9 cellular contexts compared by ENCODE assay signal in the genomic region with DNA sequence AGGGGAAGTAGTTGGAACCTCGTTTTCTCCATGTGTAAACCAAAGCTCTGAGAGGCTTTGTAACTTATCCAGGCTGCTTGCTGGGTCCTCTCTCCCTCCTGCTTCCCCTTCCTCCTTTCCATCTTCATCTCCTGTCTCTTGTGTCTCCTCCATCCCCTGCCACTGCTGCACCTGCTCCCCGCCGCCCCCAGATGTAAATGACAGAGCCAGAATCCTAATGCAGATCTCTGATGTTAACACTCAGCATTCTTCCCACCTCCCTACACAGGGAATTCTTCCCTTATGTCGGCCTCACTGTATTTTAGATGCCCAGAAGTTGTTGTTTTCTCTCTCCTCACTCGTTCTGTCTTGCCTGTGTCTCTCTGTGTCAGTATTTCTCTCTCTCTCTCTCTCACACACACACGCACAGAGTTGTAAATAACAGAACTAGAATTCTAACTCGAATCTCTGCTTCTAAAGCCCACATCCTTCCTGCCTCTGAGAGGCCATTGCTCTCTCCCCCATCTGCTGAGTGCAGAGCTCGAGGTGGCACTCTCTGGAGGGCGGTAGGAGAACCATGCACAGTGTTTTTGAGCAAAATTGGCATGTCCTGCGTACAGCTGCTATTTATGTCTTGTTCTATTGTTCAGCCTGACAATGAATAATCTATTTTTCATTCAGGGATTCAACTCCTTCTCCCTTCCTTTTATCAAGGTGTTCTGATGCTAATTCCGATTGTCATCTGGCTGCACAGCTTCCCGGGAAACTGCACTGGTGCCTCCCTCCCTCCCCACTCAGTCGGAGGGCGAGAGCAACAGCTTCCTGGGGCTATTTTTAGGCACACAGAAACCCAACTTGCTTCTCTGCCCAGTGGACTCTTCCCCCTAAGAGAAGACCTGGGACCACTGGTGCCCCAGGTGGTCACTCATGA.
DNase-seq lines count a peak whose midpoint lies in the region; TF ChIP-seq lines count a peak whose summit lies in the region.
"Had no signal": no experiment of that assay in that cellular context is flagged by ENCODE, and none has a peak within 500 bp of the region (broad histone marks: within the 10 kb centered on the region; RNA-seq: fewer than 3 reads in every experiment).

No MANE protein-coding gene starts in this region.

- peaks cover 8% of the 10 kb centered on the region for H3K36me3 Mint-ChIP-seq in chondrocyte (ENCODE audit: low read depth)
- H3K36me3 Mint-ChIP-seq in stimulated activated naive CD8-positive, alpha-beta T cell treated with anti-CD3 and anti-CD28 coated beads, Interleukin-15, Interleukin-2, amounts not matched to agents 100 ng/mL and 50 ng/mL, for 24 hours (ENCODE audit: low read depth) = no peaks in the 10 kb centered on the region

- no peaks in the 10 kb centered on the region for H3K9me3 Mint-ChIP-seq in chondrocyte (ENCODE audit: low read depth)
- H3K9me3 Mint-ChIP-seq in stimulated activated naive CD8-positive, alpha-beta T cell treated with anti-CD3 and anti-CD28 coated beads, Interleukin-15, Interleukin-2, amounts not matched to agents 100 ng/mL and 50 ng/mL, for 24 hours = no peaks in the 10 kb centered on the region
- H3K9me3 Mint-ChIP-seq: dendritic cell treated with granulocyte-macrophage colony-stimulating factor and Interleukin-4, amounts not matched to agents 40 ng/mL and 50 ng/mL, for 4 days had no signal

- no peaks in the 10 kb centered on the region for H3K36me3 ChIP-seq in MM.1S (replicated peaks; ENCODE audit: insufficient read depth, low read length)
- H3K36me3 ChIP-seq in prostate gland = no peaks in the 10 kb centered on the region

- DNase-seq in activated gamma-delta T cell treated with Interleukin-2 at 50 U/mL for 16 hours (peak; percentile 53), activated gamma-delta T cell (lab: John Stamatoyannopoulos, UW) (no peak), MM.1S (peak; percentile 81), chondrocyte (ENCODE audit: low spot score) (no peak), COLO668 (lab: John Stamatoyannopoulos, UW; ENCODE audit: unreplicated experiment) (no peak), prostate gland (ENCODE audit: low spot score) (no peak), NCI-H446 treated with DMSO at 0.1 percent for 48 hours (lab: John Stamatoyannopoulos, UW) (no peak)

- no peaks in the 10 kb centered on the region for H4K20me1 ChIP-seq in MM.1S (ENCODE audit: insufficient read depth, low read length)

- H3K9me3 ChIP-seq in MM.1S (replicated peaks; ENCODE audit: insufficient read depth, low read length) (no peaks in the 10 kb centered on the region), prostate gland (no peaks in the 10 kb centered on the region)

- H3K4me3 ChIP-seq in MM.1S (ENCODE audit: low read length) (peak overlapping the region; percentile 1; the same call in 1 of the 2 replicates), prostate gland (no peak overlapping the region)

- 46% methylated on average over 14 of the region's 14 CpGs for WGBS in prostate gland

- TF ChIP-seq CTCF in MM.1S (IDR thresholded peaks at IDR 0.05; ENCODE audit: low read length) (peak; percentile 14), chondrocyte (IDR thresholded peaks at IDR 0.05) (no peak), prostate gland (IDR thresholded peaks at IDR 0.05) (no peak)

- H3K27ac ChIP-seq in MM.1S (ENCODE audit: low read length) (peak overlapping the region; percentile 69), prostate gland (no peak overlapping the region)

- TF ChIP-seq POLR2A in prostate gland (IDR thresholded peaks at IDR 0.05) = no peak

- H3K27me3 Mint-ChIP-seq in chondrocyte (ENCODE audit: low read depth) = no peaks in the 10 kb centered on the region
- H3K27me3 Mint-ChIP-seq in stimulated activated naive CD8-positive, alpha-beta T cell treated with anti-CD3 and anti-CD28 coated beads, Interleukin-15, Interleukin-2, amounts not matched to agents 100 ng/mL and 50 ng/mL, for 24 hours = no peaks in the 10 kb centered on the region

- H3K9me2 ChIP-seq in MM.1S (replicated peaks; ENCODE audit: insufficient read depth, low read length) = no peaks in the 10 kb centered on the region

- H3F3A ChIP-seq in MM.1S (ENCODE audit: insufficient read depth, low read length) = peaks cover 43% of the 10 kb centered on the region

- H3K4me1 ChIP-seq in MM.1S (ENCODE audit: low read length) (peaks cover 62% of the 10 kb centered on the region), prostate gland (replicated peaks) (peaks cover 3% of the 10 kb centered on the region)

- peaks cover 68% of the 10 kb centered on the region for H3K79me2 ChIP-seq in MM.1S (ENCODE audit: low read length)

- H3K4me2 ChIP-seq in MM.1S (ENCODE audit: low read depth, low read length) = peak overlapping the region; percentile 53

- no peak overlapping the region for H3K4me3 Mint-ChIP-seq in chondrocyte (ENCODE audit: unreplicated experiment)
- peak overlapping the region; percentile 30 for H3K4me3 Mint-ChIP-seq in stimulated activated naive CD8-positive, alpha-beta T cell treated with anti-CD3 and anti-CD28 coated beads, Interleukin-15, Interleukin-2, amounts not matched to agents 100 ng/mL and 50 ng/mL, for 24 hours
- H3K4me3 Mint-ChIP-seq: dendritic cell treated with granulocyte-macrophage colony-stimulating factor and Interleukin-4, amounts not matched to agents 40 ng/mL and 50 ng/mL, for 4 days had no signal

- H3K9ac ChIP-seq in MM.1S (ENCODE audit: low read length) = peak overlapping the region; percentile 40

- intact Hi-C loops in prostate gland (cut with DNase I) = no loop called here

- peak overlapping the region; percentile 22 for H2AFZ ChIP-seq in MM.1S (ENCODE audit: low read length)

- H3K27me3 ChIP-seq in MM.1S (replicated peaks; ENCODE audit: insufficient read depth, low read length) = no peaks in the 10 kb centered on the region
- H3K27me3 ChIP-seq in prostate gland (replicated peaks; ENCODE audit: insufficient read depth) = no peaks in the 10 kb centered on the region

- H3K4me1 Mint-ChIP-seq in chondrocyte (ENCODE audit: low read depth) = peaks cover 77% of the 10 kb centered on the region
- H3K4me1 Mint-ChIP-seq in stimulated activated naive CD8-positive, alpha-beta T cell treated with anti-CD3 and anti-CD28 coated beads, Interleukin-15, Interleukin-2, amounts not matched to agents 100 ng/mL and 50 ng/mL, for 24 hours (ENCODE audit: low read depth) = peaks cover 35% of the 10 kb centered on the region

- H3K27ac Mint-ChIP-seq in chondrocyte (ENCODE audit: unreplicated experiment) = peak overlapping the region; percentile 42
- H3K27ac Mint-ChIP-seq in stimulated activated naive CD8-positive, alpha-beta T cell treated with anti-CD3 and anti-CD28 coated beads, Interleukin-15, Interleukin-2, amounts not matched to agents 100 ng/mL and 50 ng/mL, for 24 hours = peak overlapping the region; percentile 27
- H3K27ac Mint-ChIP-seq: dendritic cell treated with granulocyte-macrophage colony-stimulating factor and Interleukin-4, amounts not matched to agents 40 ng/mL and 50 ng/mL, for 4 days had no signal

Comparison
In these comparisons a context has a peak if more than half of its experiments do, and no peak if none do; other contexts are left out.
1. DNase-seq: peak in activated gamma-delta T cell treated with Interleukin-2 at 50 U/mL for 16 hours (single experiment) and MM.1S (single experiment); none in activated gamma-delta T cell (single experiment), chondrocyte (single experiment), COLO668 (single experiment), prostate gland (single experiment) and NCI-H446 treated with DMSO at 0.1 percent for 48 hours (single experiment).